In the genomic region with DNA sequence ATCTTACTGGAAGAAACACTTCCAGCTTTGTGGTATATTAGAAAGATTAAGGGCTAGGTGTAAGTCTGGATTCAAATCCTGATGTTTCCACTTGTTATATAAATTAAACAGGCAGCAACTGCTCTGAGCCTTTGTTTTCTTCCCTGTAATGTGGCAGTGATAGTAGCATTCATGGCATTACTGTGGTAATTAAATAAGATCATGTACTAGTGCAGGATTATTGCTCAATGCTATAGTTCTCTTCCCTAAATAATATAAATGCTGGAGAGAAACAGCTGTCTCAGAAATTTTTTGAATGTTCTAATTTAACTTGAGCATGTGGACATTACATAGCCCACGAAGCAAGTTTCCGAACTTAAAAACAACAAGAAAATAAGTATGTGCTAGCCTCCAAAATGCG, we compare ENCODE assay signal across 32 cellular contexts.
"Had no signal": no experiment of that assay in that cellular context is flagged by ENCODE, and none has a peak within 500 bp of the region (broad histone marks: within the 10 kb centered on the region; RNA-seq: fewer than 3 reads in every experiment).

No MANE protein-coding gene starts in this region.

- H3K4me3 Mint-ChIP-seq: activated B cell treated with CpG ODN at 0.5 μM for 24 hours; activated CD4-positive, alpha-beta memory T cell treated with anti-CD3 and anti-CD28 coated beads for 36 hours; activated CD8-positive, alpha-beta memory T cell treated with anti-CD3 and anti-CD28 coated beads, Interleukin-2, amount 10 ng/mL, durations not matched to agents 7 days and 5 days; activated CD8-positive, alpha-beta T cell treated with anti-CD3 and anti-CD28 coated beads, Interleukin-2, amount 10 ng/mL, durations not matched to agents 7 days and 5 days; activated naive CD4-positive, alpha-beta T cell treated with anti-CD3 and anti-CD28 coated beads for 36 hours; activated naive CD8-positive, alpha-beta T cell treated with anti-CD3 and anti-CD28 coated beads, Interleukin-2, amount 10 ng/mL, durations not matched to agents 7 days and 5 days; activated T-helper 1 cell treated with anti-CD3 and anti-CD28 coated beads, Interleukin-12 subunit alpha, Interleukin-12 subunit beta, Interleukin-2, Interleukin-4 antibody, amounts not matched to agents 30 ng/mL and 10 ng/mL and 1 ng/mL, durations not matched to agents 14 hours and 24 hours and 36 hours; effector memory CD8-positive, alpha-beta T cell; T-cell; T-helper 1 cell treated with Interleukin-12 subunit alpha and Interleukin-12 subunit beta and Interleukin-4 antibody, amounts not matched to agents 30 μg/mL and 1 μg/mL, for 36 hours; T-helper 2 cell treated with Interferon-gamma antibody and Interleukin-4, amounts not matched to agents 5 μg/mL and 100 μg/mL, for 36 hours had no signal

- H3K4me3 ChIP-seq: body of pancreas, esophagus squamous epithelium had no signal

- H3K27me3 Mint-ChIP-seq: activated B cell treated with CpG ODN at 0.5 μM for 24 hours; activated CD4-positive, alpha-beta memory T cell treated with anti-CD3 and anti-CD28 coated beads for 36 hours; effector memory CD8-positive, alpha-beta T cell; T-cell had no signal

- H3K9me3 Mint-ChIP-seq: activated B cell treated with CpG ODN at 0.5 μM for 24 hours; activated CD4-positive, alpha-beta memory T cell treated with anti-CD3 and anti-CD28 coated beads for 36 hours; activated naive CD4-positive, alpha-beta T cell treated with anti-CD3 and anti-CD28 coated beads for 36 hours; activated naive CD4-positive, alpha-beta T cell treated with anti-CD3 and anti-CD28 coated beads, Interleukin-2, amount 50 U/mL, for 72 hours; activated naive CD8-positive, alpha-beta T cell treated with anti-CD3 and anti-CD28 coated beads, Interleukin-2, amount 10 ng/mL, durations not matched to agents 7 days and 5 days; activated T-helper 1 cell treated with anti-CD3 and anti-CD28 coated beads, Interleukin-12 subunit alpha, Interleukin-12 subunit beta, Interleukin-2, Interleukin-4 antibody, amounts not matched to agents 30 ng/mL and 10 ng/mL and 1 ng/mL, durations not matched to agents 14 hours and 24 hours and 36 hours; activated T-helper 2 cell treated with anti-CD3 and anti-CD28 coated beads, Interferon-gamma antibody, Interleukin-2, Interleukin-4, amounts not matched to agents 10 μg/mL and 5 μg/mL and 100 μg/mL, durations not matched to agents 14 hours and 24 hours and 36 hours; effector memory CD8-positive, alpha-beta T cell; T-cell; T-helper 1 cell treated with Interleukin-12 subunit alpha and Interleukin-12 subunit beta and Interleukin-4 antibody, amounts not matched to agents 30 μg/mL and 1 μg/mL, for 36 hours; T-helper 2 cell treated with Interferon-gamma antibody and Interleukin-4, amounts not matched to agents 5 μg/mL and 100 μg/mL, for 36 hours had no signal

- H3K27ac ChIP-seq: body of pancreas, epithelial cell of prostate, esophagus squamous epithelium, WERI-Rb-1 had no signal

- H3K27me3 ChIP-seq: body of pancreas, esophagus squamous epithelium had no signal

- H3K36me3 Mint-ChIP-seq: activated naive CD8-positive, alpha-beta T cell treated with anti-CD3 and anti-CD28 coated beads, Interleukin-2, amount 10 ng/mL, durations not matched to agents 7 days and 5 days had no signal

- H3K9me3 ChIP-seq: body of pancreas, esophagus squamous epithelium had no signal

- H3K27ac Mint-ChIP-seq: activated B cell treated with CpG ODN at 0.5 μM for 24 hours; activated CD4-positive, alpha-beta memory T cell treated with anti-CD3 and anti-CD28 coated beads for 36 hours; activated CD8-positive, alpha-beta memory T cell treated with anti-CD3 and anti-CD28 coated beads, Interleukin-2, amount 10 ng/mL, durations not matched to agents 7 days and 5 days; activated CD8-positive, alpha-beta T cell treated with anti-CD3 and anti-CD28 coated beads, Interleukin-2, amount 10 ng/mL, durations not matched to agents 7 days and 5 days; activated naive CD4-positive, alpha-beta T cell treated with anti-CD3 and anti-CD28 coated beads for 36 hours; activated naive CD4-positive, alpha-beta T cell treated with anti-CD3 and anti-CD28 coated beads, Interleukin-2, amount 50 U/mL, for 72 hours; activated naive CD8-positive, alpha-beta T cell treated with anti-CD3 and anti-CD28 coated beads, Interleukin-2, amount 10 ng/mL, durations not matched to agents 7 days and 5 days; activated T-helper 1 cell treated with anti-CD3 and anti-CD28 coated beads, Interleukin-12 subunit alpha, Interleukin-12 subunit beta, Interleukin-2, Interleukin-4 antibody, amounts not matched to agents 30 ng/mL and 10 ng/mL and 1 ng/mL, durations not matched to agents 14 hours and 24 hours and 36 hours; activated T-helper 2 cell treated with anti-CD3 and anti-CD28 coated beads, Interferon-gamma antibody, Interleukin-2, Interleukin-4, amounts not matched to agents 10 μg/mL and 5 μg/mL and 100 μg/mL, durations not matched to agents 14 hours and 24 hours and 36 hours; effector memory CD8-positive, alpha-beta T cell; T-cell; T-helper 1 cell treated with Interleukin-12 subunit alpha and Interleukin-12 subunit beta and Interleukin-4 antibody, amounts not matched to agents 30 μg/mL and 1 μg/mL, for 36 hours; T-helper 2 cell treated with Interferon-gamma antibody and Interleukin-4, amounts not matched to agents 5 μg/mL and 100 μg/mL, for 36 hours had no signal

- DNase-seq: activated B cell treated with CpG ODN at 0.5 μM for 24 hours; activated CD4-positive, alpha-beta memory T cell treated with anti-CD3 and anti-CD28 coated beads for 36 hours; activated CD4-positive, alpha-beta T cell treated with anti-CD3 and anti-CD28 coated beads for 48 hours; activated CD4-positive, alpha-beta T cell treated with anti-CD3 and anti-CD28 coated beads, Interleukin-2, amount 50 U/mL, for 1 hour; activated CD8-positive, alpha-beta memory T cell treated with anti-CD3 and anti-CD28 coated beads, Interleukin-2, amount 10 ng/mL, durations not matched to agents 7 days and 5 days; activated CD8-positive, alpha-beta memory T cell treated with anti-CD3 and anti-CD28 coated beads, Interleukin-2, amount 50 U/mL, for 4 hours; activated CD8-positive, alpha-beta T cell treated with anti-CD3 and anti-CD28 coated beads, Interleukin-2, amount 10 ng/mL, durations not matched to agents 7 days and 5 days; activated effector memory CD4-positive, alpha-beta T cell treated with anti-CD3 and anti-CD28 coated beads, Interleukin-2, amount 50 U/mL, for 16 hours; activated naive CD4-positive, alpha-beta T cell treated with anti-CD3 and anti-CD28 coated beads for 36 hours; activated naive CD8-positive, alpha-beta T cell treated with anti-CD3 and anti-CD28 coated beads, Interleukin-2, amount 10 ng/mL, durations not matched to agents 7 days and 5 days; activated T-cell treated with anti-CD3 and anti-CD28 coated beads, Interleukin-2, amount 50 U/mL, for 1 hour; activated T-cell treated with anti-CD3 and anti-CD28 coated beads, Interleukin-2, amount 50 U/mL, for 48 hours; amygdala; aorta; body of pancreas; caudate nucleus; cortex of kidney; dermis blood vessel endothelial cell; effector CD4-positive, alpha-beta T cell; effector memory CD8-positive, alpha-beta T cell; esophagus squamous epithelium; head of caudate nucleus; T-cell; T1000; WERI-Rb-1 had no signal

- ATAC-seq: activated CD4-positive, CD25-positive, alpha-beta regulatory T cell treated with anti-CD3 and anti-CD28 coated beads, Interleukin-2, amount 50 U/mL, for 24 hours; activated CD8-positive, alpha-beta memory T cell treated with anti-CD3 and anti-CD28 coated beads, Interleukin-2, amount 10 ng/mL, durations not matched to agents 7 days and 5 days; activated CD8-positive, alpha-beta T cell treated with anti-CD3 and anti-CD28 coated beads, Interleukin-2, amount 10 ng/mL, durations not matched to agents 7 days and 5 days; activated naive CD4-positive, alpha-beta T cell treated with anti-CD3 and anti-CD28 coated beads, Interleukin-2, amount 50 U/mL, for 72 hours; body of pancreas; effector memory CD8-positive, alpha-beta T cell; T-cell had no signal
